9 cellular contexts compared by ENCODE assay signal in the genomic region with DNA sequence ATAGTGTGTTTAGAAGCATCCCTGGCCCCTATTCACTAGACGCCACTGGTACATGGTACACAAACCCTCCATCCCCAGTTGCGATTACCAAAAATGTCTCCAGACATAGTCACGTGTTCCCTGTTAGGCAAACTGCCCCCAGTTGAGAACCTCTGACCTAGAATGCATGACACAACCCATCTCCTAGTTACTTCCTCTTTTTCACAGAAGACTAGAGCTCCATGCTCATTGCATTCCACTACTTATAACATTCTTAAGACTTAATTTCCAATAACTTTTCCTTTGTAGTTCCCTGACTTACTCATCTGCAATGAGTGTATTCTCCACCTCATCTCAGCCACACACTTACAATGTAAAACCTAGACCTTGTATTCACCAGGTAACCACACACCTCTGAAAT.
DNase-seq lines count a peak whose midpoint lies in the region; ATAC-seq and TF ChIP-seq lines count a peak whose summit lies in the region.
"Had no signal": no experiment of that assay in that cellular context is flagged by ENCODE, and none has a peak within 500 bp of the region (broad histone marks: within the 10 kb centered on the region; RNA-seq: fewer than 3 reads in every experiment).

No MANE protein-coding gene starts in this region.

- peaks cover 81% of the 10 kb centered on the region for H3K4me1 Mint-ChIP-seq in HFFc6 (ENCODE audit: low read depth)
- peaks cover 17 to 42% (median 28%) of the 10 kb centered on the region in 4 donors for H3K4me1 Mint-ChIP-seq in CD4-positive, alpha-beta memory T cell
- no peaks in the 10 kb centered on the region for H3K4me1 Mint-ChIP-seq in Caco-2 (ENCODE audit: low read depth, unreplicated experiment)

- H3K27ac ChIP-seq in HL-60 (replicated peaks) (peak overlapping the region; percentile 47), suprapubic skin (no peak overlapping the region)
- no peak overlapping the region for H3K27ac ChIP-seq in CD4-positive, alpha-beta memory T cell (ENCODE audit: low read depth, low read length)

- H3K9me3 Mint-ChIP-seq in HFFc6 (peaks cover 4% of the 10 kb centered on the region; the same call in 1 of the 2 replicates), Caco-2 (ENCODE audit: unreplicated experiment) (no peaks in the 10 kb centered on the region)
- H3K9me3 Mint-ChIP-seq in CD4-positive, alpha-beta memory T cell = no peaks in the 10 kb centered on the region

- H3K4me3 ChIP-seq in HL-60 (replicated peaks; ENCODE audit: insufficient read depth, low read length) (no peak overlapping the region), Caco-2 (ENCODE audit: low read depth, low read length) (no peak overlapping the region), suprapubic skin (no peak overlapping the region)
- no peak overlapping the region for H3K4me3 ChIP-seq in CD4-positive, alpha-beta memory T cell (ENCODE audit: low read length in 2 of 2)

- H3K9me3 ChIP-seq in CD4-positive, alpha-beta memory T cell (ENCODE audit: control insufficient read depth in 1 of 2, low read length in 2 of 2) = no peaks in the 10 kb centered on the region
- H3K9me3 ChIP-seq in Caco-2 (no peaks in the 10 kb centered on the region), suprapubic skin (no peaks in the 10 kb centered on the region)

- TF ChIP-seq CTCF in HFFc6 (IDR thresholded peaks at IDR 0.05) = no peak
- TF ChIP-seq CTCF in HL-60 (IDR thresholded peaks at IDR 0.05; ENCODE audit: insufficient read depth, low read length) = no peak
- no peak for TF ChIP-seq CTCF in Caco-2 (IDR thresholded peaks at IDR 0.05; ENCODE audit: insufficient read depth in 1 of 2, low read depth in 1 of 2, low read length in 1 of 2, severe bottlenecking in 1 of 2, unreplicated experiment in 1 of 2)
- TF ChIP-seq CTCF in suprapubic skin (IDR thresholded peaks at IDR 0.05) = no peak

- peaks cover 5% of the 10 kb centered on the region for H3K36me3 ChIP-seq in CD4-positive, alpha-beta memory T cell (ENCODE audit: insufficient read depth, low read length)
- H3K36me3 ChIP-seq in Caco-2 (ENCODE audit: control insufficient read depth, insufficient read depth, low read length) (peaks cover 3% of the 10 kb centered on the region; the same call in 1 of the 2 replicates), suprapubic skin (peaks cover 3% of the 10 kb centered on the region)

- H3K27me3 ChIP-seq in HL-60 (ENCODE audit: insufficient read depth, poor library complexity, severe bottlenecking) = no peaks in the 10 kb centered on the region
- no peaks in the 10 kb centered on the region for H3K27me3 ChIP-seq in CD4-positive, alpha-beta memory T cell (ENCODE audit: insufficient read depth, low read length)
- no peaks in the 10 kb centered on the region for H3K27me3 ChIP-seq in Caco-2 (replicated peaks; ENCODE audit: control insufficient read depth, insufficient read depth, low read length)
- H3K27me3 ChIP-seq in suprapubic skin = no peaks in the 10 kb centered on the region

- H3K4me3 Mint-ChIP-seq in HFFc6 = no peak overlapping the region
- H3K4me3 Mint-ChIP-seq in CD4-positive, alpha-beta memory T cell = no peak overlapping the region
- no peak overlapping the region for H3K4me3 Mint-ChIP-seq in Caco-2 (ENCODE audit: unreplicated experiment)
- H3K4me3 Mint-ChIP-seq: activated naive CD8-positive, alpha-beta T cell had no signal

- H3K27ac Mint-ChIP-seq in HFFc6 (peak overlapping the region; percentile 67), Caco-2 (ENCODE audit: unreplicated experiment) (no peak overlapping the region)
- H3K27ac Mint-ChIP-seq in CD4-positive, alpha-beta memory T cell = no peak overlapping the region

- TF ChIP-seq POLR2A in suprapubic skin (IDR thresholded peaks at IDR 0.05) = no peak

- no peak for TF ChIP-seq EP300 in suprapubic skin (IDR thresholded peaks at IDR 0.05)

- intact Hi-C loops in CD4-positive, alpha-beta memory T cell (cut with micrococcal nuclease) = no loop called here
- intact Hi-C loops in Caco-2 (cut with micrococcal nuclease; ENCODE audit: unreplicated experiment) = loop anchor here (5.0 kb wide), 1 partner anchor 398 kb away; no protein-coding TSS in a partner anchor

- POLR2A ChIA-PET in CD4-positive, alpha-beta memory T cell (lab: Charles Lee; ENCODE audit: partially characterized antibody) = no interaction called here
- POLR2A ChIA-PET in Caco-2 (lab: Charles Lee) = no interaction called here

- H3K27me3 Mint-ChIP-seq in HFFc6 (ENCODE audit: insufficient read depth) (peaks cover 11% of the 10 kb centered on the region), Caco-2 (ENCODE audit: insufficient read depth, unreplicated experiment) (no peaks in the 10 kb centered on the region)
- H3K27me3 Mint-ChIP-seq in CD4-positive, alpha-beta memory T cell = no peaks in the 10 kb centered on the region
- H3K27me3 Mint-ChIP-seq: activated naive CD8-positive, alpha-beta T cell had no signal

- peaks cover 31% of the 10 kb centered on the region for H3K4me1 ChIP-seq in CD4-positive, alpha-beta memory T cell (ENCODE audit: insufficient read depth, low read length)
- H3K4me1 ChIP-seq in Caco-2 = peaks cover 19% of the 10 kb centered on the region
- peaks cover 41% of the 10 kb centered on the region for H3K4me1 ChIP-seq in suprapubic skin

- CTCF ChIA-PET in CD4-positive, alpha-beta memory T cell (lab: Charles Lee; ENCODE audit: partially characterized antibody) = no interaction called here
- CTCF ChIA-PET in Caco-2 (lab: Charles Lee) = no interaction called here

- no TSS peak for BruUV-seq in Caco-2 (replicated peaks; lab: Mats Ljungman, UMichigan)

- DNase-seq in HFFc6 = no peak
- DNase-seq in HL-60 (ENCODE audit: low read depth in 1 of 2, low spot score in 1 of 2) = peak; percentile 65 to 89
- peak; percentile 15 for DNase-seq in germinal center (ENCODE audit: low spot score)
- no peak for DNase-seq in CD4-positive, alpha-beta memory T cell
- DNase-seq in inferior parietal cortex (ENCODE audit: extremely low spot score) = no peak
- no peak for DNase-seq in Caco-2
- no peak for DNase-seq in suprapubic skin (ENCODE audit: low spot score in 2 of 2)

- peak; percentile 45 for ATAC-seq in GM18873 (IDR thresholded peaks at IDR 0.05; ENCODE audit: low FRiP score, unreplicated experiment)

- WGBS in suprapubic skin = 74% methylated on average over 3 of the region's 3 CpGs

- H3K36me3 Mint-ChIP-seq in HFFc6 (ENCODE audit: low read depth) = peaks cover 44% of the 10 kb centered on the region
- peaks cover 39 to 46% of the 10 kb centered on the region in 2 donors for H3K36me3 Mint-ChIP-seq in CD4-positive, alpha-beta memory T cell
- peaks cover 36% of the 10 kb centered on the region for H3K36me3 Mint-ChIP-seq in Caco-2 (ENCODE audit: insufficient read depth, unreplicated experiment)

Comparison
In these comparisons a context has a peak if more than half of its experiments do, and no peak if none do; other contexts are left out.
1. DNase-seq: peak in HL-60 (2 of 2) and germinal center (single experiment); none in HFFc6 (single experiment), CD4-positive, alpha-beta memory T cell (0 of 5), inferior parietal cortex (single experiment), Caco-2 (0 of 2) and suprapubic skin (0 of 2).